10 cellular contexts compared by ENCODE assay signal in the genomic region with DNA sequence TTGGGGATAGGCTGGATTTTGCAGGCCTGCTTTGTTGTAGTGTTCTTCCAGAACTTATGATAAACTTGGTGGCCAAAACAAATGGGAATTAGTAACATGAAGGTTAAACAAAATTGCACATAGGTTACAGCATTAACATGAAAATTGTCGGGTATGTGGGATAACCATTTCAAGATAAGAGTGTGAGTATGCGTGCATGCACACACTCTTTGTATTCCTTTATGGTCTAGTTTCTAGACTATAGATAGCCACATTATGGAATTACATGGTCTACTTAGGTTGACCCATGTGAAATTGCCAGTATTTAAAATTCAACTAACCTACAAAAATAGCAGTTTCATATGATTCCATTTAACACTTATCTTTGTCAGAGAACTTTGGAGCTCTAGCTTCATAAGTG. TPM values are rescaled to one million over a fixed set of nuclear protein-coding genes. Genes with fewer than 3 reads are reported as not detected.
DNase-seq lines count a peak whose midpoint lies in the region; ATAC-seq, FAIRE-seq and TF ChIP-seq lines count a peak whose summit lies in the region.
"Had no signal": no experiment of that assay in that cellular context is flagged by ENCODE, and none has a peak within 500 bp of the region (broad histone marks: within the 10 kb centered on the region; RNA-seq: fewer than 3 reads in every experiment).

No MANE protein-coding gene starts in this region.

- peak overlapping the region; percentile 90 for H3K9ac ChIP-seq in GM12878 (ENCODE audit: control insufficient read depth, insufficient read depth, low read length)

- WGBS in heart left ventricle, 4 donors = 57 to 64% (median 62%) methylated on average over 2 of the region's 2 CpGs
- WGBS in GM12878 (ENCODE audit: insufficient coverage, insufficient replicate concordance, low lambda C conversion rate, missing lambda C conversion rate) = 34% methylated on average over 2 of the region's 2 CpGs
- WGBS in right lobe of liver (ENCODE audit: insufficient coverage, low coverage, low lambda C conversion rate, missing lambda C conversion rate) = 20% methylated on average over 2 of the region's 2 CpGs
- 52% methylated on average over 2 of the region's 2 CpGs for WGBS in urinary bladder

- peaks cover 0 to 29% (median 14%) of the 10 kb centered on the region in 12 donors for H3K4me1 ChIP-seq in heart left ventricle
- H3K4me1 ChIP-seq in GM12878 (ENCODE audit: control insufficient read depth, insufficient read depth, low read length) = peaks cover 6% of the 10 kb centered on the region; the same call in 1 of the 2 replicates
- peaks cover 0 to 13% (median 4%) of the 10 kb centered on the region in 4 donors for H3K4me1 ChIP-seq in right lobe of liver
- H3K4me1 ChIP-seq in urinary bladder (ENCODE audit: insufficient read depth) = no peaks in the 10 kb centered on the region

- CTCF ChIA-PET in GM12878 (lab: Yijun Ruan, JAX) = interaction anchor here (0.6 to 1.0 kb wide), 3 partner anchors 101 to 213 kb away, joined by 3 to 4 read pairs (median 3); no protein-coding TSS in a partner anchor

- SMC1A ChIA-PET in GM12878 (lab: Charles Lee; ENCODE audit: uncharacterized antibody, unreplicated experiment) = interaction anchor here (1.0 to 4.3 kb wide), 6 partner anchors 12 to 369 kb away, joined by 3 to 21 read pairs (median 6); no protein-coding TSS in a partner anchor

- H3K36me3 ChIP-seq in heart left ventricle (peaks cover 0 to 7% (median 0%) of the 10 kb centered on the region in 9 donors), GM12878 (ENCODE audit: control insufficient read depth in 2 of 2, insufficient read depth in 2 of 2, low read length in 1 of 2) (peaks cover 0 to 8% of the 10 kb centered on the region in 2 experiments; a peak in 2 of 4 replicates), right lobe of liver (no peaks in the 10 kb centered on the region), urinary bladder (ENCODE audit: insufficient read depth) (no peaks in the 10 kb centered on the region)

- H3K79me2 ChIP-seq in GM12878 (ENCODE audit: control insufficient read depth, insufficient read depth, low read length) = peaks cover 59% of the 10 kb centered on the region

- FAIRE-seq in GM12878 (lab: Jason Lieb, UNC) = no peak

- POLR2A ChIA-PET in GM12878 (lab: Charles Lee) = interaction anchor here (0.6 kb wide), 1 partner anchor 161 kb away, joined by 6 read pairs; no protein-coding TSS in a partner anchor

- TF ChIP-seq EP300 in GM12878 (IDR thresholded peaks at IDR 0.05; ENCODE audit: borderline replicate concordance in 1 of 2, control insufficient read depth in 1 of 2, low read depth in 2 of 2, low read length in 2 of 2) = no peak

- H3K9me3 ChIP-seq in heart left ventricle (no peaks in the 10 kb centered on the region), GM12878 (replicated peaks; ENCODE audit: control insufficient read depth, insufficient read depth, low read length) (no peaks in the 10 kb centered on the region), right lobe of liver (no peaks in the 10 kb centered on the region)

- TF ChIP-seq RAD21 in GM12878 (IDR thresholded peaks at IDR 0.05; ENCODE audit: insufficient read depth, low read depth, low read length) = no peak

- intact Hi-C loops in heart left ventricle (cut with DNase I) = loop anchor here in 7 of 10 donors (2.0 to 10.0 kb wide), 9 partner anchors 101 to 574 kb away; a partner anchor contains a TSS
- intact Hi-C loops in left ventricle myocardium superior (cut with micrococcal nuclease) = no loop called here
- intact Hi-C loops in GM12878 (cut with micrococcal nuclease; ENCODE audit: unreplicated experiment) = loop anchor here (5.0 kb wide), 2 partner anchors 174 to 239 kb away; a partner anchor contains a TSS
- intact Hi-C loops in right lobe of liver (cut with DNase I) = no loop called here

- peaks cover 4% of the 10 kb centered on the region; the same call in 1 of the 2 replicates for H4K20me1 ChIP-seq in GM12878 (ENCODE audit: control insufficient read depth, insufficient read depth)

- H3K4me3 ChIP-seq in heart left ventricle (peak overlapping the region in 7 of 12 donors; percentile 88 to 99 (median 91)), GM12878 (peak overlapping the region; percentile 91), right lobe of liver (peak overlapping the region; percentile 84 to 86 (median 85)), urinary bladder (ENCODE audit: low read depth, low read length) (peak overlapping the region; percentile 31)

- BruUV-seq in GM12878 (replicated peaks; lab: Mats Ljungman, UMichigan) = TSS peak; percentile 58

- H3K4me2 ChIP-seq in GM12878 (ENCODE audit: control insufficient read depth, insufficient read depth) = peak overlapping the region; percentile 77

- no peak for TF ChIP-seq CTCF in heart left ventricle (IDR thresholded peaks at IDR 0.05)
- TF ChIP-seq CTCF in GM12878 (IDR thresholded peaks at IDR 0.05 in 2 of 3, conservative IDR thresholded peaks at IDR 0.05 in 1 of 3; ENCODE audit: control insufficient read depth in 2 of 3, extremely low read depth in 1 of 3, insufficient read depth in 1 of 3, low read depth in 3 of 3, low read length in 3 of 3) = no peak
- TF ChIP-seq CTCF in right lobe of liver (IDR thresholded peaks at IDR 0.05) = no peak

- TF ChIP-seq POLR2A in heart left ventricle (IDR thresholded peaks at IDR 0.05) (no peak), GM12878 (IDR thresholded peaks at IDR 0.05; ENCODE audit: low read depth, low read length) (no peak), right lobe of liver (IDR thresholded peaks at IDR 0.05) (no peak)

- no peaks in the 10 kb centered on the region for H3K27me3 ChIP-seq in heart left ventricle
- H3K27me3 ChIP-seq in GM12878 (replicated peaks in 1 of 2; ENCODE audit: control insufficient read depth in 2 of 2, insufficient read depth in 2 of 2, low read length in 1 of 2) = no peaks in the 10 kb centered on the region
- H3K27me3 ChIP-seq in right lobe of liver = no peaks in the 10 kb centered on the region

- H3K27ac ChIP-seq in heart left ventricle = no peak overlapping the region
- peak overlapping the region; percentile 82 for H3K27ac ChIP-seq in GM12878 (ENCODE audit: control insufficient read depth, insufficient read depth)
- peak overlapping the region in 1 of 3 donors; percentile 95 for H3K27ac ChIP-seq in right lobe of liver
- H3K27ac ChIP-seq in urinary bladder (ENCODE audit: low read depth) = no peak overlapping the region

- no peak overlapping the region for H2AFZ ChIP-seq in GM12878 (ENCODE audit: control insufficient read depth, low read depth, low read length)

- in situ Hi-C loops in GM12878 (cut with MboI) = no loop called here

- no peak for ATAC-seq in heart left ventricle
- ATAC-seq in left ventricle myocardium superior = no peak
- no peak for ATAC-seq in GM12878
- ATAC-seq in right lobe of liver = no peak

- DNase-seq in heart left ventricle (no peak), left ventricle myocardium superior (no peak), GM12878 (ENCODE audit: low read depth, low spot score) (no peak), right lobe of liver (no peak), retina (no peak), NCI-H526 (lab: John Stamatoyannopoulos, UW) (no peak), NCI-H2227 (lab: John Stamatoyannopoulos, UW; ENCODE audit: unreplicated experiment) (no peak)
- DNase-seq: central memory CD4-positive, alpha-beta T cell; NCI-H1694 had no signal

- RAD21 ChIA-PET in GM12878 (lab: Charles Lee; ENCODE audit: unreplicated experiment) = interaction anchor here (0.6 to 1.1 kb wide), 4 partner anchors 143 to 836 kb away, joined by 3 read pairs; no protein-coding TSS in a partner anchor

TF ChIP-seq in GM12878, 131 proteins besides CTCF, POLR2A, EP300 and RAD21 (continues in another document):
- TF ChIP-seq, protein P1, sequence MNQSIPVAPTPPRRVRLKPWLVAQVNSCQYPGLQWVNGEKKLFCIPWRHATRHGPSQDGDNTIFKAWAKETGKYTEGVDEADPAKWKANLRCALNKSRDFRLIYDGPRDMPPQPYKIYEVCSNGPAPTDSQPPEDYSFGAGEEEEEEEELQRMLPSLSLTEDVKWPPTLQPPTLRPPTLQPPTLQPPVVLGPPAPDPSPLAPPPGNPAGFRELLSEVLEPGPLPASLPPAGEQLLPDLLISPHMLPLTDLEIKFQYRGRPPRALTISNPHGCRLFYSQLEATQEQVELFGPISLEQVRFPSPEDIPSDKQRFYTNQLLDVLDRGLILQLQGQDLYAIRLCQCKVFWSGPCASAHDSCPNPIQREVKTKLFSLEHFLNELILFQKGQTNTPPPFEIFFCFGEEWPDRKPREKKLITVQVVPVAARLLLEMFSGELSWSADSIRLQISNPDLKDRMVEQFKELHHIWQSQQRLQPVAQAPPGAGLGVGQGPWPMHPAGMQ (IDR thresholded peaks at IDR 0.05; ENCODE audit: borderline replicate concordance) = no peak
- TF ChIP-seq KDM1A (IDR thresholded peaks at IDR 0.05; ENCODE audit: borderline replicate concordance) (no peak), NR2C2 (IDR thresholded peaks at IDR 0.05; ENCODE audit: borderline replicate concordance, control insufficient read depth, insufficient read length, low read depth) (no peak), NBN (IDR thresholded peaks at IDR 0.05) (no peak), CHD4 (IDR thresholded peaks at IDR 0.05) (no peak), MTA3 (IDR thresholded peaks at IDR 0.05; ENCODE audit: borderline replicate concordance, low read length) (no peak), SPI1 (IDR thresholded peaks at IDR 0.05; ENCODE audit: borderline replicate concordance, insufficient read depth, low read depth, low read length) (no peak)

RNA-seq across cellular contexts. Expression of a gene that starts 1.4 kb away (rescaled TPM):
- total RNA-seq in heart left ventricle (10 to 100 TPM in 7 of 9 donors, 1 to 10 TPM in 2; 6.0 to 15.2 (median 11.9) TPM), left ventricle myocardium superior (10.1 TPM), GM12878 (2014; rRNA removed) (73.9 and 82.9 TPM in 2 replicates), GM12878 (2014; rRNA removed; fragmentation: Illumina TruSeq; extraction: Trizol) (104 and 110 TPM in 2 replicates), GM12878 (2021) (119 and 130 TPM in 2 replicates), right lobe of liver (10 to 100 TPM in 5 of 6 experiments, 1 to 10 TPM in 1; 9.6 to 89.6 (median 22.2) TPM), urinary bladder (81.5 TPM)
- polyA plus RNA-seq in heart left ventricle (10 to 100 TPM in 1 of 2 donors, 1 to 10 TPM in 1; 2.0 to 11.1 TPM), GM12878 (2011; rRNA removed) (119 and 174 TPM in 2 replicates), GM12878 (2014; fragmentation: Illumina TruSeq; extraction: Trizol) (89.2 and 120 TPM in 2 replicates), GM12878 (2014; fragmentation: Nextera tagmentation; extraction: Ambion mirVana) (10 to 100 TPM; 30.8 to 39.0 TPM), GM12878 (2014; rRNA removed) (65.2 and 73.9 TPM in 2 replicates), GM12878 (2016; fragmentation: Nextera tagmentation; extraction: Ambion mirVana) (10 to 100 TPM; 55.5 to 61.6 TPM), urinary bladder (13.3 TPM)
- 369 and 374 TPM in 2 replicates for total RNA-seq in GM12878 (2013; cell fraction: nucleolus; rRNA removed)
- 29.7 TPM for polyA plus RNA-seq in GM12878 (2011; ENCODE audit: low read depth)
- 42.8 and 51.7 TPM in 2 replicates for polyA plus RNA-seq in GM12878 (2011; cell fraction: cytosol; rRNA removed)
- 122 and 154 TPM in 2 replicates for polyA plus RNA-seq in GM12878 (2011; cell fraction: nucleus; rRNA removed)
- polyA plus RNA-seq in GM12878 (2012) = 48.4 and 72.6 TPM in 2 replicates
- polyA minus RNA-seq in GM12878 (2011; rRNA and poly(A)+ RNA removed) = 228 and 334 TPM in 2 replicates
- 50.6 and 59.6 TPM in 2 replicates for polyA minus RNA-seq in GM12878 (2011; cell fraction: cytosol; rRNA and poly(A)+ RNA removed)
- 159 and 183 TPM in 2 replicates for polyA minus RNA-seq in GM12878 (2011; cell fraction: nucleus; rRNA and poly(A)+ RNA removed)

Comparison
In these comparisons a context has a peak if more than half of its experiments do, and no peak if none do; other contexts are left out.
1. intact Hi-C loops: an anchor here in heart left ventricle (2.0 to 10.0 kb wide) and GM12878 (5.0 kb wide); none called in left ventricle myocardium superior and right lobe of liver.
2. H3K4me3 ChIP-seq: peak in every context shown above with its lines; median percentile 91 in heart left ventricle; 91 in GM12878; 85 in right lobe of liver; 31 in urinary bladder.